In genomic region chr4:13151178-13151577, GRCh38 we compare ENCODE assay signal across 20 cellular contexts.
"Had no signal": no experiment of that assay in that cellular context is flagged by ENCODE, and none has a peak within 500 bp of the region (broad histone marks: within the 10 kb centered on the region; RNA-seq: fewer than 3 reads in every experiment).

No MANE protein-coding gene starts in this region.

- FAIRE-seq: RCC 7860 had no signal

- H3K36me3 Mint-ChIP-seq: activated CD4-positive, alpha-beta memory T cell treated with anti-CD3 and anti-CD28 coated beads for 36 hours had no signal

- H3K27ac Mint-ChIP-seq: activated CD4-positive, alpha-beta memory T cell treated with anti-CD3 and anti-CD28 coated beads for 36 hours; activated CD4-positive, alpha-beta T cell treated with anti-CD3 and anti-CD28 coated beads, Interleukin-2, amount 10 ng/mL, durations not matched to agents 7 days and 5 days; activated naive CD4-positive, alpha-beta T cell treated with anti-CD3 and anti-CD28 coated beads for 36 hours; activated naive CD8-positive, alpha-beta T cell treated with anti-CD3 and anti-CD28 coated beads for 36 hours; T-helper 17 cell had no signal

- DNase-seq: activated CD4-positive, alpha-beta memory T cell treated with anti-CD3 and anti-CD28 coated beads for 36 hours; activated CD4-positive, alpha-beta T cell treated with anti-CD3 and anti-CD28 coated beads, Interleukin-2, amount 10 ng/mL, durations not matched to agents 7 days and 5 days; activated CD4-positive, CD25-positive, alpha-beta regulatory T cell; activated CD8-positive, alpha-beta memory T cell treated with anti-CD3 and anti-CD28 coated beads for 24 hours; activated gamma-delta T cell; activated naive CD4-positive, alpha-beta T cell treated with anti-CD3 and anti-CD28 coated beads for 36 hours; activated naive CD8-positive, alpha-beta T cell treated with anti-CD3 and anti-CD28 coated beads for 36 hours; activated T-cell treated with anti-CD3 and anti-CD28 coated beads, Interleukin-2, amount 50 U/mL, for 4 hours; brain microvascular endothelial cell; MM.1S; NCI-H1105 treated with DMSO at 0.1 percent for 48 hours; NCI-H146; NCI-H2029 treated with DMSO at 0.1 percent for 48 hours; NCI-H345; NCI-H510A; NCI-H526 treated with DMSO at 0.1 percent for 48 hours; SHP77; T-helper 17 cell; T-helper 9 cell had no signal

- H3K9me3 Mint-ChIP-seq: activated CD4-positive, alpha-beta T cell treated with anti-CD3 and anti-CD28 coated beads, Interleukin-2, amount 10 ng/mL, durations not matched to agents 7 days and 5 days; activated naive CD8-positive, alpha-beta T cell treated with anti-CD3 and anti-CD28 coated beads for 36 hours; activated T-cell treated with anti-CD3 and anti-CD28 coated beads, Interleukin-2, amount 50 U/mL, for 4 hours had no signal

- H3K4me1 Mint-ChIP-seq: activated CD4-positive, alpha-beta T cell treated with anti-CD3 and anti-CD28 coated beads, Interleukin-2, amount 10 ng/mL, durations not matched to agents 7 days and 5 days; activated naive CD8-positive, alpha-beta T cell treated with anti-CD3 and anti-CD28 coated beads for 36 hours; T-helper 17 cell had no signal

- H3K27me3 Mint-ChIP-seq: activated CD4-positive, alpha-beta memory T cell treated with anti-CD3 and anti-CD28 coated beads for 36 hours; activated CD4-positive, alpha-beta T cell treated with anti-CD3 and anti-CD28 coated beads, Interleukin-2, amount 10 ng/mL, durations not matched to agents 7 days and 5 days; activated naive CD8-positive, alpha-beta T cell treated with anti-CD3 and anti-CD28 coated beads for 36 hours; T-helper 17 cell had no signal

- H3K4me3 Mint-ChIP-seq: activated CD4-positive, alpha-beta memory T cell treated with anti-CD3 and anti-CD28 coated beads for 36 hours; activated CD4-positive, alpha-beta T cell treated with anti-CD3 and anti-CD28 coated beads, Interleukin-2, amount 10 ng/mL, durations not matched to agents 7 days and 5 days; activated naive CD4-positive, alpha-beta T cell treated with anti-CD3 and anti-CD28 coated beads for 36 hours; activated naive CD8-positive, alpha-beta T cell treated with anti-CD3 and anti-CD28 coated beads for 36 hours; activated T-cell treated with anti-CD3 and anti-CD28 coated beads, Interleukin-2, amount 50 U/mL, for 4 hours; T-helper 17 cell had no signal
